In the genomic region with DNA sequence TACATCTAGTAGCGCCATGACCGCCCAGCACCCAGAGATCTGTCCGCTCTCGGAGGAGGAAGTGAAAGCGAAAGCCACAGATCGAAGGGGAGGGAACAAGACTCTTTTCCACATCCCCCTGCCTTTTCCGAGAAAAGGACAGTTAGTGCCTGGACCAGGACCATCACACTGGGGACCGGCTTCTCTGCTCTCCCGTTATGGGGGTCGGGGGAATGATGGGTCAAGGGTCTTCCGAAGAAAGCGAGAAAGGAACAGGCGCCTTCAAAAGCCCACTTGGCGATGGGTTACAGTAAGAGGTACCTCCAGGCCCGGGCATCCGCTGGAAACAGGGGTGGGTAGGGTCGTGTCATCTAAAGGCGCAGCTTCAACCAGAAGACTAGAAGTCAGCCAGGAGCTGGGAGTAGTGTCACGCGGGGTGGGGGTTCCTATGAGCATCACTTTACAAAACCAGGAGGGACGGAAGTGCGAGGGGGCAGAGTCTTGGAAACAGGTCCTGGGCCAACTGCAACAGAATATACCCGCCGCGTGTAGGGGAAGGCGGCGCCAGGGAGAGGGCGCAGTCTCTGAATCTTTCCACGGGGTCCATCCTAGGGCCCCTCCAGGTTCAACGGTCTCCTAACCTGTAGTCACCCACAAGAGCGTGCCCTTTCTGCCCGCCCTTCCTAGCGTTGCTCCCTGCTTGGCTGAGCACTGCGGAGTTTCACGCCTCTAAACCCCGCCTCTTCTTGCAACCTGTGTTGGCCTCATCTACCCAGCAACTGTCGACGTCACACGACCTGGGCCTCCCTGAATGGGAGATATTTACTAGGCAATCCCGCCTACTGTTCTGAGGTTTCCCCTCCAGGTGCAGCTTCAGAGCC, we compare ENCODE assay signal across 8 cellular contexts. TPM values are rescaled to one million over a fixed set of nuclear protein-coding genes. Genes with fewer than 3 reads are reported as not detected.
A peak's percentile ranks its signal among the peaks of the same experiment; 100 is the strongest.
DNase-seq lines count a peak whose midpoint lies in the region; TF ChIP-seq lines count a peak whose summit lies in the region.

A gene (minus strand): TSS at position 69 of the 860 bp plus-strand sequence. CDS start 51 bp downstream, at position 18.

- peaks cover 45% of the 10 kb centered on the region for H3K36me3 ChIP-seq in effector memory CD4-positive, alpha-beta T cell (ENCODE audit: control insufficient read depth, insufficient read depth, low read length)

- H3K27me3 ChIP-seq in effector memory CD4-positive, alpha-beta T cell (replicated peaks; ENCODE audit: control insufficient read depth, insufficient read depth, low read length, poor library complexity, severe bottlenecking): no peaks in the 10 kb centered on the region

- peaks cover 73% of the 10 kb centered on the region for H3K4me1 ChIP-seq in effector memory CD4-positive, alpha-beta T cell (ENCODE audit: control insufficient read depth, insufficient read depth, low read length, poor library complexity, severe bottlenecking)

- peak within 1 kb of the TSS; percentile 96 for H3K27ac ChIP-seq in effector memory CD4-positive, alpha-beta T cell (ENCODE audit: insufficient read depth, low read length, poor library complexity, severe bottlenecking)

- peak within 1 kb of the TSS; percentile 89 for H3K4me3 ChIP-seq in effector memory CD4-positive, alpha-beta T cell (ENCODE audit: insufficient read depth, low read depth, low read length, poor library complexity, severe bottlenecking)

- POLR2A ChIA-PET in activated CD8-positive, alpha-beta memory T cell treated with anti-CD3 and anti-CD28 coated beads for 36 hours (lab: Charles Lee): interaction anchor here (0.7 to 3.5 kb wide), 7 partner anchors 10 to 481 kb away, joined by 3 to 67 read pairs (median 8); a partner anchor contains a TSS

- peak; percentile 91 for DNase-seq in COLO829 (ENCODE audit: low spot score)
- DNase-seq in GM20000 (ENCODE audit: low spot score): peak; percentile 89
- peak; percentile 96 for DNase-seq in HT-29 (ENCODE audit: low spot score)
- DNase-seq in NK-92 treated with Interleukin-12 subunit alpha and Interleukin-12 subunit beta, amount 100 ng/mL, for 24 hours (lab: John Stamatoyannopoulos, UW): peak; percentile 97
- DNase-seq in effector memory CD4-positive, alpha-beta T cell: peak; percentile 95 to 99 (median 96)
- peak; percentile 98 for DNase-seq in medulla oblongata (ENCODE audit: extremely low spot score)
- DNase-seq in stimulated activated CD4-positive, alpha-beta T cell treated with anti-CD3 and anti-CD28 coated beads, TNF-alpha, amount 100 ng/mL, for 48 hours (ENCODE audit: low read depth in 3 of 3): peak; percentile 94 to 99 (median 95)

- TF ChIP-seq CTCF in GM20000 (IDR thresholded peaks at IDR 0.05; ENCODE audit: extremely low read depth, missing control alignments): no peak

- no peaks in the 10 kb centered on the region for H3K9me3 ChIP-seq in effector memory CD4-positive, alpha-beta T cell (ENCODE audit: control insufficient read depth, low read length)

- CTCF ChIA-PET in activated CD8-positive, alpha-beta memory T cell treated with anti-CD3 and anti-CD28 coated beads for 36 hours (lab: Charles Lee): interaction anchor here (1.0 to 10.6 kb wide), 7 partner anchors 10 to 127 kb away, joined by 3 to 146 read pairs (median 6); a partner anchor contains a TSS

RNA-seq across cellular contexts. Expression of the gene that starts here (rescaled TPM):
- total RNA-seq in HT-29 (2014; rRNA removed; shearing (Covaris generic)): 27.1 and 29.3 TPM in 2 replicates
- 100 to 1,000 TPM; 295 TPM for total RNA-seq in activated CD8-positive, alpha-beta memory T cell treated with anti-CD3 and anti-CD28 coated beads for 36 hours

Comparison
In these comparisons a context has a peak if more than half of its experiments do, and no peak if none do; other contexts are left out.
1. Peak in every context shown above with its lines: DNase-seq, H3K4me3 ChIP-seq and H3K27ac ChIP-seq.